Comparison of ENCODE assay signal across 29 cellular contexts in genomic region chr13:73671011-73671410, GRCh38.
"Had no signal": no experiment of that assay in that cellular context is flagged by ENCODE, and none has a peak within 500 bp of the region (broad histone marks: within the 10 kb centered on the region; RNA-seq: fewer than 3 reads in every experiment).

No MANE protein-coding gene starts in this region.

- H3K4me1 ChIP-seq: colonic mucosa had no signal

- ATAC-seq: activated CD4-positive, CD25-positive, alpha-beta regulatory T cell treated with anti-CD3 and anti-CD28 coated beads, Interleukin-2, amount 50 U/mL, for 24 hours; activated CD8-positive, alpha-beta T cell treated with anti-CD3 and anti-CD28 coated beads for 36 hours; activated T-cell treated with anti-CD3 and anti-CD28 coated beads, Interleukin-2, amount 50 U/mL, for 4 hours; activated T-helper 17 cell treated with anti-CD3 and anti-CD28 coated beads, Interleukin-2, amount 50 U/mL, for 72 hours had no signal

- DNase-seq: activated B cell treated with CpG ODN at 0.5 μM for 24 hours; activated CD4-positive, alpha-beta T cell treated with anti-CD3 and anti-CD28 coated beads for 48 hours; activated CD4-positive, alpha-beta T cell treated with anti-CD3 and anti-CD28 coated beads, Interleukin-2, amount 50 U/mL, for 1 hour; activated CD4-positive, alpha-beta T cell treated with anti-CD3 and anti-CD28 coated beads, Interleukin-2, amount 50 U/mL, for 48 hours; activated CD8-positive, alpha-beta memory T cell treated with anti-CD3 and anti-CD28 coated beads for 24 hours; activated CD8-positive, alpha-beta T cell treated with anti-CD3 and anti-CD28 coated beads for 36 hours; activated effector memory CD4-positive, alpha-beta T cell treated with Interleukin-2 at 50 U/mL for 16 hours; activated gamma-delta T cell treated with Interleukin-2 at 50 U/mL for 16 hours; activated naive CD4-positive, alpha-beta T cell treated with anti-CD3 and anti-CD28 coated beads, Interleukin-2, amount 50 U/mL, for 16 hours; activated naive CD4-positive, alpha-beta T cell treated with Interleukin-2 at 50 U/mL for 16 hours; activated T-cell treated with anti-CD3 and anti-CD28 coated beads, Interleukin-2, amount 50 U/mL, for 4 hours; amniotic stem cell; anterior cingulate cortex; brain microvascular endothelial cell; caudate nucleus; colonic mucosa; effector CD8-positive, alpha-beta T cell; erythroblast; esophagus squamous epithelium; head of caudate nucleus; T-helper 2 cell; WERI-Rb-1 had no signal

- H3K36me3 ChIP-seq: brain microvascular endothelial cell, colonic mucosa, esophagus squamous epithelium, WERI-Rb-1 had no signal

- H3K27ac ChIP-seq: brain microvascular endothelial cell, WERI-Rb-1 had no signal

- FAIRE-seq: astrocyte, endometrium, endothelial cell of umbilical vein, frontal cortex, TTC549 had no signal

- H3K27me3 ChIP-seq: brain microvascular endothelial cell, colonic mucosa, esophagus squamous epithelium had no signal

- H3K9me3 ChIP-seq: colonic mucosa, esophagus squamous epithelium had no signal

- H3K4me3 ChIP-seq: colonic mucosa, esophagus squamous epithelium had no signal
